In genomic region chr16:10514369-10515055, GRCh38 we compare ENCODE assay signal across 1 cellular context.
TF ChIP-seq lines count a peak whose summit lies in the region.

No MANE protein-coding gene starts in this region.

TF ChIP-seq in HepG2, 621 proteins besides CTCF, POLR2A, EP300 and RAD21 (continued from another document and continues in another):
- TF ChIP-seq ZFP91 (CRISPR knock-in tag; IDR thresholded peaks at IDR 0.05; ENCODE audit: borderline replicate concordance) (no peak), ZNF839 (CRISPR knock-in tag; IDR thresholded peaks at IDR 0.05; ENCODE audit: borderline replicate concordance) (no peak), SIX1 (CRISPR knock-in tag; IDR thresholded peaks at IDR 0.05; ENCODE audit: borderline replicate concordance) (no peak), MAFF (IDR thresholded peaks at IDR 0.05; ENCODE audit: low read depth, low read length) (0 out of 2 replicates have a peak, but pooled peaks have one; percentile 33), ZNF264 (CRISPR knock-in tag; IDR thresholded peaks at IDR 0.05) (0 out of 2 replicates have a peak, but pooled peaks have one; percentile 16), ZNF703 (CRISPR knock-in tag; IDR thresholded peaks at IDR 0.05; ENCODE audit: borderline replicate concordance) (no peak), PLSCR1 (CRISPR knock-in tag; IDR thresholded peaks at IDR 0.05; ENCODE audit: borderline replicate concordance) (no peak), ZNF691 (CRISPR knock-in tag; IDR thresholded peaks at IDR 0.05; ENCODE audit: borderline replicate concordance, low read depth) (no peak), JARID2 (CRISPR knock-in tag; IDR thresholded peaks at IDR 0.05; ENCODE audit: insufficient replicate concordance) (no peak), ZNF639 (CRISPR knock-in tag; conservative IDR thresholded peaks at IDR 0.05) (no peak), NBN (conservative IDR thresholded peaks at IDR 0.05) (no peak), SIX4 (CRISPR knock-in tag; IDR thresholded peaks at IDR 0.05) (no peak), GPBP1L1 (CRISPR knock-in tag; IDR thresholded peaks at IDR 0.05) (no peak), ZNF333 (CRISPR knock-in tag; IDR thresholded peaks at IDR 0.05; ENCODE audit: borderline replicate concordance) (no peak), ZNF616 (CRISPR knock-in tag; IDR thresholded peaks at IDR 0.05; ENCODE audit: low read depth) (no peak), TERF1 (CRISPR knock-in tag; IDR thresholded peaks at IDR 0.05) (no peak), ZNF614 (CRISPR knock-in tag; IDR thresholded peaks at IDR 0.05; ENCODE audit: borderline replicate concordance) (no peak), HOXA9 (CRISPR knock-in tag; IDR thresholded peaks at IDR 0.05; ENCODE audit: borderline replicate concordance) (no peak), ZNF776 (CRISPR knock-in tag; IDR thresholded peaks at IDR 0.05) (no peak), ZNF770 (CRISPR knock-in tag; IDR thresholded peaks at IDR 0.05) (no peak), MXD3 (CRISPR knock-in tag; IDR thresholded peaks at IDR 0.05) (no peak), ZNF569 (CRISPR knock-in tag; IDR thresholded peaks at IDR 0.05; ENCODE audit: borderline replicate concordance) (no peak), SETDB1 (CRISPR knock-in tag; IDR thresholded peaks at IDR 0.05; ENCODE audit: borderline replicate concordance) (no peak), IRX3 (CRISPR knock-in tag; IDR thresholded peaks at IDR 0.05; ENCODE audit: borderline replicate concordance, low read depth) (no peak), PRPF4 (IDR thresholded peaks at IDR 0.05; ENCODE audit: low read depth, low read length, poor library complexity, severe bottlenecking) (no peak), SNAI1 (CRISPR knock-in tag; IDR thresholded peaks at IDR 0.05; ENCODE audit: borderline replicate concordance) (no peak), ZNF367 (CRISPR knock-in tag; IDR thresholded peaks at IDR 0.05; ENCODE audit: borderline replicate concordance) (no peak), ZNF704 (CRISPR knock-in tag; IDR thresholded peaks at IDR 0.05; ENCODE audit: borderline replicate concordance) (no peak), BORCS8-MEF2B (CRISPR knock-in tag; IDR thresholded peaks at IDR 0.05) (no peak), ZBTB7B (CRISPR knock-in tag; IDR thresholded peaks at IDR 0.05) (no peak), ZSCAN12 (CRISPR knock-in tag; IDR thresholded peaks at IDR 0.05) (no peak), ZNF142 (CRISPR knock-in tag; IDR thresholded peaks at IDR 0.05) (no peak), SOX5 (CRISPR knock-in tag; IDR thresholded peaks at IDR 0.05; ENCODE audit: borderline replicate concordance) (no peak; the same call in 1 of the 2 replicates), ZNF737 (CRISPR knock-in tag; IDR thresholded peaks at IDR 0.05; ENCODE audit: borderline replicate concordance) (no peak), CENPX (CRISPR knock-in tag; IDR thresholded peaks at IDR 0.05) (no peak), SALL2 (CRISPR knock-in tag; IDR thresholded peaks at IDR 0.05) (no peak), MLXIP (CRISPR knock-in tag; IDR thresholded peaks at IDR 0.05; ENCODE audit: borderline replicate concordance) (no peak), MLLT10 (CRISPR knock-in tag; IDR thresholded peaks at IDR 0.05) (no peak), ZNF10 (CRISPR knock-in tag; IDR thresholded peaks at IDR 0.05; ENCODE audit: borderline replicate concordance, low read depth) (no peak), ZKSCAN5 (CRISPR knock-in tag; IDR thresholded peaks at IDR 0.05) (no peak), RARG (CRISPR knock-in tag; IDR thresholded peaks at IDR 0.05; ENCODE audit: low read depth) (no peak), MAZ (IDR thresholded peaks at IDR 0.05; ENCODE audit: borderline replicate concordance, low read depth, low read length) (no peak), MAZ (CRISPR knock-in tag; IDR thresholded peaks at IDR 0.05; ENCODE audit: low read depth) (peak; percentile 33; the same call in 1 of the 2 replicates), ZNF564 (CRISPR knock-in tag; IDR thresholded peaks at IDR 0.05) (no peak), ZFP36L2 (CRISPR knock-in tag; IDR thresholded peaks at IDR 0.05) (no peak)
